In the genomic region with DNA sequence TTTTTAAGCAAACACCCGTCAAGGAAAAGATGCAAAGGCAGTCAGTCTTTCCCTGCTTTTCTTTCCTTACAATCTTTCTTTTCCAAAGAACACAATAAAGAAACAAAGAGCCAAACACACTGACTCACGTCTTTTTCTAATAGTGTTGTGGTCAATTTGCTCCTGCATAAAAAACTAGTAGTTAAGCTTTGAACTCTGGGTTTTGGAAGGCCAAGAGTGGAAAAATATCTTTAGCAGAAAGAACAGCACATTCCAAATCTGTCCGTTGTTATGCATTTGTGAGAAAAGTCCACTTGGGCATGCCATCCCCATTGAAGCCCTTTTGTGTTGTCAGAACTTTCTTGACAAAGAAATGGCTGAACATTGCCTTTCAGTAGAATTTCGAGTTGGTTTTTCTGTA, we compare ENCODE assay signal across 25 cellular contexts. TPM values are rescaled to one million over a fixed set of nuclear protein-coding genes. Genes with fewer than 3 reads are reported as not detected.
A peak's percentile ranks its signal among the peaks of the same experiment; 100 is the strongest.
DNase-seq lines count a peak whose midpoint lies in the region; ATAC-seq and TF ChIP-seq lines count a peak whose summit lies in the region.
"Had no signal": no experiment of that assay in that cellular context is flagged by ENCODE, and none has a peak within 500 bp of the region (broad histone marks: within the 10 kb centered on the region; RNA-seq: fewer than 3 reads in every experiment).

No MANE protein-coding gene starts in this region.

- peak overlapping the region; percentile 2 for H3K27ac ChIP-seq in left ventricle myocardium inferior (replicated peaks)
- peak overlapping the region; percentile 94 for H3K27ac ChIP-seq in brain microvascular endothelial cell
- H3K27ac ChIP-seq in thoracic aorta, result peak overlapping the region; percentile 48 to 55
- H3K27ac ChIP-seq in naive thymus-derived CD4-positive, alpha-beta T cell (ENCODE audit: low read depth, low read length), result no peak overlapping the region
- no peak overlapping the region for H3K27ac ChIP-seq in trophoblast cell (ENCODE audit: low read depth, low read length)
- H3K27ac ChIP-seq: breast epithelium, gastrocnemius medialis, upper lobe of left lung had no signal

- no peak overlapping the region for H3K23ac ChIP-seq in trophoblast cell (ENCODE audit: low read length)

- H3K27me3 ChIP-seq in left ventricle myocardium inferior (ENCODE audit: low read depth) (no peaks in the 10 kb centered on the region), brain microvascular endothelial cell (replicated peaks) (no peaks in the 10 kb centered on the region), thoracic aorta (replicated peaks; ENCODE audit: insufficient read depth) (no peaks in the 10 kb centered on the region), trophoblast cell (ENCODE audit: insufficient read depth, low read length) (no peaks in the 10 kb centered on the region)
- H3K27me3 ChIP-seq in naive thymus-derived CD4-positive, alpha-beta T cell (ENCODE audit: control insufficient read depth in 2 of 2, insufficient read depth in 2 of 2, low read length in 2 of 2), result no peaks in the 10 kb centered on the region
- H3K27me3 ChIP-seq: BE2C, gastrocnemius medialis, upper lobe of left lung had no signal

- H2BK5ac ChIP-seq in trophoblast cell (ENCODE audit: low read depth, low read length, poor library complexity), result no peak overlapping the region

- no peak overlapping the region for H2BK120ac ChIP-seq in trophoblast cell (ENCODE audit: insufficient read depth, low read length, poor library complexity)

- no peaks in the 10 kb centered on the region for H3K79me2 ChIP-seq in trophoblast cell (ENCODE audit: control insufficient read depth, insufficient read depth, low read length, poor library complexity)

- H3K9ac ChIP-seq in trophoblast cell (ENCODE audit: low read length), result no peak overlapping the region

- no peak overlapping the region for H4K91ac ChIP-seq in trophoblast cell (ENCODE audit: low read depth, low read length)

- POLR2A ChIA-PET in naive thymus-derived CD4-positive, alpha-beta T cell (lab: Charles Lee), result no interaction called here

- in situ Hi-C loops in brain microvascular endothelial cell (cut with HindIII; ENCODE audit: low pct_ligation_motif_present, low sequenced_read_pairs), result no loop called here

- H3K14ac ChIP-seq in trophoblast cell (ENCODE audit: low read length), result no peak overlapping the region

- no peak overlapping the region for H3K18ac ChIP-seq in trophoblast cell (ENCODE audit: low read length)

- no peak overlapping the region for H2AFZ ChIP-seq in trophoblast cell (ENCODE audit: insufficient read depth, low read length, poor library complexity)

- peaks cover 0 to 4% (median 0%) of the 10 kb centered on the region in 11 donors for H3K9me3 Mint-ChIP-seq in naive thymus-derived CD4-positive, alpha-beta T cell
- H3K9me3 Mint-ChIP-seq: activated naive CD8-positive, alpha-beta T cell treated with anti-CD3 and anti-CD28 coated beads for 36 hours; dendritic cell treated with granulocyte-macrophage colony-stimulating factor and Interleukin-4, amounts not matched to agents 40 ng/mL and 50 ng/mL, for 4 days; stimulated activated naive CD8-positive, alpha-beta T cell treated with anti-CD3 and anti-CD28 coated beads, Interleukin-15, Interleukin-2, amounts not matched to agents 100 ng/mL and 50 ng/mL, for 24 hours; T-helper 1 cell treated with Interleukin-12 subunit alpha and Interleukin-12 subunit beta and Interleukin-4 antibody, amounts not matched to agents 30 μg/mL and 1 μg/mL, for 36 hours had no signal

- no peak overlapping the region for H4K12ac ChIP-seq in trophoblast cell (ENCODE audit: low read depth, low read length)

- H3K4me3 ChIP-seq in left ventricle myocardium inferior (no peak overlapping the region), brain microvascular endothelial cell (ENCODE audit: low read depth, low read length) (no peak overlapping the region), thoracic aorta (peak overlapping the region; percentile 1), trophoblast cell (ENCODE audit: low read depth, low read length) (no peak overlapping the region)
- no peak overlapping the region for H3K4me3 ChIP-seq in naive thymus-derived CD4-positive, alpha-beta T cell (ENCODE audit: low read length)
- H3K4me3 ChIP-seq: breast epithelium, gastrocnemius medialis, upper lobe of left lung had no signal

- H3K4me2 ChIP-seq in trophoblast cell (ENCODE audit: low read length), result no peak overlapping the region

- intact Hi-C loops in left ventricle myocardium inferior (cut with micrococcal nuclease) (no loop called here), left ventricle myocardium superior (cut with micrococcal nuclease) (no loop called here)
- intact Hi-C loops in naive thymus-derived CD4-positive, alpha-beta T cell (cut with micrococcal nuclease), result no loop called here

- H3K9me3 ChIP-seq in left ventricle myocardium inferior (replicated peaks), result no peaks in the 10 kb centered on the region
- H3K9me3 ChIP-seq in thoracic aorta, result no peaks in the 10 kb centered on the region
- H3K9me3 ChIP-seq in naive thymus-derived CD4-positive, alpha-beta T cell (ENCODE audit: control insufficient read depth in 2 of 3, low read length in 3 of 3), result no peaks in the 10 kb centered on the region
- H3K9me3 ChIP-seq in trophoblast cell (ENCODE audit: insufficient read depth, low read depth, low read length), result no peaks in the 10 kb centered on the region
- H3K9me3 ChIP-seq: BE2C, breast epithelium, gastrocnemius medialis, upper lobe of left lung had no signal

- no peaks in the 10 kb centered on the region for H3K36me3 Mint-ChIP-seq in naive thymus-derived CD4-positive, alpha-beta T cell
- H3K36me3 Mint-ChIP-seq: activated naive CD8-positive, alpha-beta T cell treated with anti-CD3 and anti-CD28 coated beads for 36 hours had no signal

- TF ChIP-seq CTCF in left ventricle myocardium inferior (IDR thresholded peaks at IDR 0.05; ENCODE audit: borderline replicate concordance), result no peak
- TF ChIP-seq CTCF in brain microvascular endothelial cell (IDR thresholded peaks at IDR 0.05; ENCODE audit: low read depth, low read length, missing control alignments), result no peak
- TF ChIP-seq CTCF in thoracic aorta (IDR thresholded peaks at IDR 0.05), result no peak

- H3K4me1 Mint-ChIP-seq in naive thymus-derived CD4-positive, alpha-beta T cell, result no peaks in the 10 kb centered on the region
- H3K4me1 Mint-ChIP-seq: activated naive CD8-positive, alpha-beta T cell treated with anti-CD3 and anti-CD28 coated beads for 36 hours had no signal

- H3K27me3 Mint-ChIP-seq in naive thymus-derived CD4-positive, alpha-beta T cell, result peaks cover 0 to 14% (median 11%) of the 10 kb centered on the region in 5 donors
- H3K27me3 Mint-ChIP-seq: dendritic cell treated with granulocyte-macrophage colony-stimulating factor and Interleukin-4, amounts not matched to agents 40 ng/mL and 50 ng/mL, for 4 days; stimulated activated naive CD8-positive, alpha-beta T cell treated with anti-CD3 and anti-CD28 coated beads, Interleukin-15, Interleukin-2, amounts not matched to agents 100 ng/mL and 50 ng/mL, for 24 hours had no signal

- no peak overlapping the region for H2AK5ac ChIP-seq in trophoblast cell (ENCODE audit: low read length)

- no peaks in the 10 kb centered on the region for H3K36me3 ChIP-seq in left ventricle myocardium inferior
- H3K36me3 ChIP-seq in brain microvascular endothelial cell (replicated peaks), result peaks cover 42% of the 10 kb centered on the region
- no peaks in the 10 kb centered on the region for H3K36me3 ChIP-seq in thoracic aorta
- H3K36me3 ChIP-seq in naive thymus-derived CD4-positive, alpha-beta T cell (ENCODE audit: control insufficient read depth in 2 of 3, insufficient read depth in 3 of 3, low read length in 3 of 3), result no peaks in the 10 kb centered on the region
- H3K36me3 ChIP-seq in trophoblast cell (ENCODE audit: control insufficient read depth in 1 of 2, insufficient read depth in 2 of 2, low read length in 2 of 2), result no peaks in the 10 kb centered on the region
- H3K36me3 ChIP-seq: BE2C, breast epithelium, gastrocnemius medialis, upper lobe of left lung had no signal

- no peak overlapping the region for H3K27ac Mint-ChIP-seq in naive thymus-derived CD4-positive, alpha-beta T cell
- H3K27ac Mint-ChIP-seq: activated naive CD8-positive, alpha-beta T cell treated with anti-CD3 and anti-CD28 coated beads for 36 hours; dendritic cell treated with granulocyte-macrophage colony-stimulating factor and Interleukin-4, amounts not matched to agents 40 ng/mL and 50 ng/mL, for 4 days; stimulated activated naive CD8-positive, alpha-beta T cell treated with anti-CD3 and anti-CD28 coated beads, Interleukin-15, Interleukin-2, amounts not matched to agents 100 ng/mL and 50 ng/mL, for 24 hours; T-helper 1 cell treated with Interleukin-12 subunit alpha and Interleukin-12 subunit beta and Interleukin-4 antibody, amounts not matched to agents 30 μg/mL and 1 μg/mL, for 36 hours had no signal

- no CpG with 5 or more reads among the region's 4 CpGs for whole genome bisulfite sequencing in trophoblast cell (ENCODE audit: extremely low coverage, insufficient coverage, insufficient read length)

- H3K4me1 ChIP-seq in left ventricle myocardium inferior (peaks cover 24% of the 10 kb centered on the region), thoracic aorta (ENCODE audit: control insufficient read depth in 1 of 2, low read depth in 2 of 2) (peaks cover 36 to 76% of the 10 kb centered on the region in 2 donors), trophoblast cell (ENCODE audit: control insufficient read depth in 1 of 2, insufficient read depth in 2 of 2, low read length in 2 of 2) (no peaks in the 10 kb centered on the region)
- H3K4me1 ChIP-seq in naive thymus-derived CD4-positive, alpha-beta T cell (ENCODE audit: control insufficient read depth in 2 of 2, insufficient read depth in 2 of 2, low read length in 2 of 2), result no peaks in the 10 kb centered on the region
- H3K4me1 ChIP-seq: BE2C, breast epithelium, gastrocnemius medialis had no signal

- H2BK12ac ChIP-seq in trophoblast cell (ENCODE audit: low read length), result no peak overlapping the region

- H4K8ac ChIP-seq in trophoblast cell (ENCODE audit: low read depth, low read length), result no peak overlapping the region

- no peak overlapping the region for H3K4me3 Mint-ChIP-seq in naive thymus-derived CD4-positive, alpha-beta T cell
- H3K4me3 Mint-ChIP-seq: activated naive CD8-positive, alpha-beta T cell treated with anti-CD3 and anti-CD28 coated beads for 36 hours; dendritic cell treated with granulocyte-macrophage colony-stimulating factor and Interleukin-4, amounts not matched to agents 40 ng/mL and 50 ng/mL, for 4 days; stimulated activated naive CD8-positive, alpha-beta T cell treated with anti-CD3 and anti-CD28 coated beads, Interleukin-15, Interleukin-2, amounts not matched to agents 100 ng/mL and 50 ng/mL, for 24 hours; T-helper 1 cell treated with Interleukin-12 subunit alpha and Interleukin-12 subunit beta and Interleukin-4 antibody, amounts not matched to agents 30 μg/mL and 1 μg/mL, for 36 hours had no signal

- H3K4ac ChIP-seq in trophoblast cell (ENCODE audit: low read depth, low read length), result no peak overlapping the region

- CTCF ChIA-PET in naive thymus-derived CD4-positive, alpha-beta T cell (lab: Charles Lee), result no interaction called here

- no peak for DNase-seq in left ventricle myocardium inferior
- no peak for DNase-seq in left ventricle myocardium superior
- no peak for DNase-seq in brain microvascular endothelial cell
- DNase-seq in myocyte (ENCODE audit: low read depth), result peak; percentile 45
- no peak for DNase-seq in thoracic aorta (ENCODE audit: low spot score)
- no peak for DNase-seq in naive thymus-derived CD4-positive, alpha-beta T cell
- no peak for DNase-seq in COR-L47 (lab: John Stamatoyannopoulos, UW)
- no peak for DNase-seq in trophoblast cell
- DNase-seq: activated CD4-positive, alpha-beta T cell treated with anti-CD3 and anti-CD28 coated beads for 48 hours; activated naive CD8-positive, alpha-beta T cell treated with anti-CD3 and anti-CD28 coated beads for 36 hours; BE2C; DND-41; gastrocnemius medialis; Kasumi-1; NCI-H1092 treated with DMSO at 0.1 percent for 48 hours; NCI-H1930; NCI-H226; PC-3; SIG-M5; stimulated activated CD4-positive, alpha-beta T cell treated with anti-CD3 and anti-CD28 coated beads, Interleukin-4, amount 100 ng/mL, for 24 hours; upper lobe of left lung had no signal

- no peak for ATAC-seq in left ventricle myocardium superior
- ATAC-seq in thoracic aorta (ENCODE audit: insufficient number of reproducible peaks, low FRiP score, low read depth), result no peak
- no peak for ATAC-seq in naive thymus-derived CD4-positive, alpha-beta T cell
- ATAC-seq: gastrocnemius medialis, PC-3 had no signal

- H3K79me1 ChIP-seq in trophoblast cell (ENCODE audit: low read length), result no peaks in the 10 kb centered on the region

RNA-seq across cellular contexts. Expression of gene COL8A1, which starts 18.2 kb away (rescaled TPM):
- total RNA-seq in left ventricle myocardium inferior, result 16.4 TPM
- 12.0 TPM for total RNA-seq in left ventricle myocardium superior
- 31.3 and 34.9 TPM in 2 replicates for total RNA-seq in myocyte
- polyA plus RNA-seq in myocyte (2012), result 190 TPM
- 100 to 1,000 TPM; 253 to 916 TPM for total RNA-seq in thoracic aorta
- under 1 TPM in 4 of 5 experiments, not detected in 1; 0.13 to 0.24 (median 0.14) TPM for total RNA-seq in naive thymus-derived CD4-positive, alpha-beta T cell
- polyA plus RNA-seq in naive thymus-derived CD4-positive, alpha-beta T cell, result not detected
- 0.77 and 0.96 TPM in 2 replicates for polyA plus RNA-seq in trophoblast cell (2013)
- total RNA-seq: activated naive CD8-positive, alpha-beta T cell treated with anti-CD3 and anti-CD28 coated beads for 36 hours had no signal

Comparison
In these comparisons a context has a peak if more than half of its experiments do, and no peak if none do; other contexts are left out.
1. H3K27ac ChIP-seq: peak in left ventricle myocardium inferior (single experiment), brain microvascular endothelial cell (single experiment) and thoracic aorta (2 of 2); none in naive thymus-derived CD4-positive, alpha-beta T cell (single experiment) and trophoblast cell (single experiment).
2. RNA of gene COL8A1, which starts 18.2 kb away (total RNA-seq): 253 to 916 TPM in thoracic aorta, 31.3 to 34.9 TPM in myocyte, 16.4 TPM in left ventricle myocardium inferior (single experiment) and 12.0 TPM in left ventricle myocardium superior (single experiment); 0.13 to 0.24 TPM in naive thymus-derived CD4-positive, alpha-beta T cell; every median in the first group is over 10 times any median in the second.